In the genomic region with DNA sequence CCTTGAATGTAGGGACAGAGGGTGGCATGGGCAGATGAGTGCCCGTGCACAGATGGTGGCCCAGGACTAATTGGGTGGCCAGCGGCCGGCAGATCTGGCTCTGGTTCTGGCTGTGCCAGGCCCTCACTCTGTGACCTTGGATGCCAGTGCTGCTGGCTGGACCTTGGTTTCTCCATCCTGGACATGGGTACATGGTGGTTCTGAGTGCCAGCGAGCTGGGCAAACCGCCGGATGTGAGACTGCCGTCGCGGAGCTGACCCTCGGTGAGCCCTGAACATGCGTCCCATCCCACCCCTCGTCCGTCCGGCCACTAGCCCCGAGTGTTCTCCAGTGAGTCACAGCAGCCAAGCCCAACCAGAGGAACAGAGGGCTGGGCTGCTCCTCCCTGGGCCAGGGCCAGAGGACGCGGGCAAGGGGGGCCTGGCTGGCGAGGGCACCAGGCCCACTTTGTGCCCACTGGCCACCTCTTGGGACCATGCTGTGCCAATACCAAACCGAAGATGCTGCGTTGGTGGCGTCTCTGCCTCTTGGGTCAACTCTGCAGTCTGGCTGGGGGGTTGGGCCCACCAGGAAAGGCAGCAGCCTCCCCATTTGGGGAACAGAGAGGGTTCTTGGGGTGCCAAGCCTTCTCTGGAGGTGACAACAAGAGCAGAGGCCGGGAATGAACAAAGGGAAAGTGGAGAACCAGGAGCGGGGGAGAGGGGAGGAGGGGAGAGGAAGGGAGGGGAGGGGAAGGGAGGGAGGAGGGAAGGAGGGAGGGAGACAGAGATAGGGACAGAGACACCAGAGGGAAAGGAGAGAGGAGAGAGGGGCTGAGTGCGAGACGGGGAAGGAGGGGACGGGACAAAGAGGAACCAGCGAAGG, we compare ENCODE assay signal across 8 cellular contexts. TPM values are rescaled to one million over a fixed set of nuclear protein-coding genes. Genes with fewer than 3 reads are reported as not detected.
A peak's percentile ranks its signal among the peaks of the same experiment; 100 is the strongest.
DNase-seq lines count a peak whose midpoint lies in the region; ATAC-seq and TF ChIP-seq lines count a peak whose summit lies in the region.

No MANE protein-coding gene starts in this region.

- ATAC-seq in gastrocnemius medialis (peak; percentile 79 to 80), HG03280 (IDR thresholded peaks at IDR 0.05; ENCODE audit: unreplicated experiment) (no peak), GM21619 (IDR thresholded peaks at IDR 0.05; ENCODE audit: unreplicated experiment) (no peak)

- H3K4me1 Mint-ChIP-seq in brain: peaks cover 21% of the 10 kb centered on the region

- H3K36me3 ChIP-seq in gastrocnemius medialis: no peaks in the 10 kb centered on the region

- peak overlapping the region in 1 of 5 experiments; percentile 31 for H3K4me3 Mint-ChIP-seq in brain

- CTCF ChIA-PET in AG04450 (lab: Charles Lee): interaction anchor here (0.7 to 1.5 kb wide), 3 partner anchors 19 to 169 kb away, joined by 3 read pairs; no protein-coding TSS in a partner anchor

- DNase-seq in AG04450 (ENCODE audit: low read depth, low spot score) (peak; percentile 59), HS-5 (ENCODE audit: low read depth) (peak; percentile 38), iris pigment epithelial cell (ENCODE audit: low read depth) (peak; percentile 86), gastrocnemius medialis (peak; percentile 64 to 71)
- DNase-seq in activated CD4-positive, CD25-positive, alpha-beta regulatory T cell (lab: John Stamatoyannopoulos, UW): no peak

- intact Hi-C loops in gastrocnemius medialis (cut with DNase I; ENCODE audit: low total_unique reads): no loop called here

- peak overlapping the region; percentile 60 to 87 (median 71) for H3K27ac Mint-ChIP-seq in brain

- peaks cover 26 to 32% of the 10 kb centered on the region in 2 donors for H3K4me1 ChIP-seq in gastrocnemius medialis

- TF ChIP-seq CTCF in AG04450 (IDR thresholded peaks at IDR 0.05; ENCODE audit: low read depth, low read length) (no peak), brain (conservative IDR thresholded peaks at IDR 0.05) (no peak), gastrocnemius medialis (IDR thresholded peaks at IDR 0.05 in 4 of 5, conservative IDR thresholded peaks at IDR 0.05 in 1 of 5) (no peak)

- peaks cover 9% of the 10 kb centered on the region for H3K27me3 Mint-ChIP-seq in brain

- in situ Hi-C loops in gastrocnemius medialis (cut with MboI; ENCODE audit: low sequenced_read_pairs in 4 of 4): no loop called here

- POLR2A ChIA-PET in AG04450 (lab: Yijun Ruan, JAX): no interaction called here

- H3K4me3 ChIP-seq in AG04450 (ENCODE audit: low read depth, low read length) (no peak overlapping the region), gastrocnemius medialis (peak overlapping the region; percentile 26 to 42 (median 37))

- no peaks in the 10 kb centered on the region; the same call in 1 of the 2 replicates for H3K9me3 ChIP-seq in AG04450 (ENCODE audit: control insufficient read depth, insufficient read depth, low read length)
- no peaks in the 10 kb centered on the region for H3K9me3 ChIP-seq in gastrocnemius medialis

- H3K9me3 Mint-ChIP-seq in brain: no peaks in the 10 kb centered on the region

- no peaks in the 10 kb centered on the region for H3K36me3 Mint-ChIP-seq in brain

- TF ChIP-seq POLR2A in gastrocnemius medialis (IDR thresholded peaks at IDR 0.05): peak; percentile 20 to 36

- H3K27me3 ChIP-seq in AG04450 (ENCODE audit: control insufficient read depth, insufficient read depth, low read length) (no peaks in the 10 kb centered on the region), gastrocnemius medialis (peaks cover 0 to 9% (median 6%) of the 10 kb centered on the region in 3 donors)

- H3K27ac ChIP-seq in AG04450 (ENCODE audit: low read depth, low read length) (no peak overlapping the region), gastrocnemius medialis (peak overlapping the region; percentile 64 to 83 (median 76))

RNA-seq across cellular contexts. Expression of gene LSP1, which starts 10.7 kb away (rescaled TPM):
- polyA plus RNA-seq in AG04450 (2011; rRNA removed) (0.10 TPM in 1 of 2 replicates, not detected in the other), brain (ENCODE audit: insufficient read depth, low read depth, low replicate concordance) (3.7 TPM)
- polyA minus RNA-seq in AG04450 (2011; rRNA and poly(A)+ RNA removed): not detected in 2 replicates
- total RNA-seq in gastrocnemius medialis: 10 to 100 TPM in 1 of 4 donors, 1 to 10 TPM in 3; 3.0 to 13.5 (median 5.5) TPM

RNA-seq across cellular contexts. Expression of gene TNNI2, which starts 24.8 kb away (rescaled TPM):
- polyA plus RNA-seq in AG04450 (2011; rRNA removed) (not detected in 2 replicates), brain (ENCODE audit: insufficient read depth, low read depth, low replicate concordance) (not detected)
- not detected in 2 replicates for polyA minus RNA-seq in AG04450 (2011; rRNA and poly(A)+ RNA removed)
- 1,000 to 10,000 TPM; 1,499 to 3,728 (median 2,254) TPM for total RNA-seq in gastrocnemius medialis

RNA-seq across cellular contexts. Expression of gene PRR33, which starts 28.1 kb away (rescaled TPM):
- polyA plus RNA-seq in AG04450 (2011; rRNA removed): not detected in 2 replicates
- polyA minus RNA-seq in AG04450 (2011; rRNA and poly(A)+ RNA removed): not detected in 2 replicates
- not detected for polyA plus RNA-seq in brain (ENCODE audit: insufficient read depth, low read depth, low replicate concordance)
- total RNA-seq in gastrocnemius medialis: 1 to 10 TPM in 2 of 4 donors, under 1 TPM in 2; 0.16 to 2.3 (median 1.0) TPM

RNA-seq across cellular contexts. Expression of gene SYT8, which starts 28.8 kb away (rescaled TPM):
- polyA plus RNA-seq in AG04450 (2011; rRNA removed) (not detected in 2 replicates), brain (ENCODE audit: insufficient read depth, low read depth, low replicate concordance) (not detected)
- polyA minus RNA-seq in AG04450 (2011; rRNA and poly(A)+ RNA removed): not detected in 2 replicates
- not detected for total RNA-seq in gastrocnemius medialis

RNA-seq across cellular contexts. Expression of gene TNNT3, which starts 55.9 kb away (rescaled TPM):
- polyA plus RNA-seq in AG04450 (2011; rRNA removed): not detected in 2 replicates
- not detected in 2 replicates for polyA minus RNA-seq in AG04450 (2011; rRNA and poly(A)+ RNA removed)
- polyA plus RNA-seq in brain (ENCODE audit: insufficient read depth, low read depth, low replicate concordance): 0.58 TPM
- total RNA-seq in gastrocnemius medialis: 1,000 to 10,000 TPM; 1,260 to 3,441 (median 1,835) TPM

Comparison
In these comparisons a context has a peak if more than half of its experiments do, and no peak if none do; other contexts are left out.
1. DNase-seq: peak in AG04450 (single experiment), HS-5 (single experiment), iris pigment epithelial cell (single experiment) and gastrocnemius medialis (2 of 2); none in activated CD4-positive, CD25-positive, alpha-beta regulatory T cell (0 of 4).
2. ATAC-seq: peak in gastrocnemius medialis (2 of 2); none in HG03280 (single experiment) and GM21619 (single experiment).